Comparison of ENCODE assay signal across 8 cellular contexts in genomic region chr11:85663781-85664560, GRCh38. TPM values are rescaled to one million over a fixed set of nuclear protein-coding genes. Genes with fewer than 3 reads are reported as not detected.
A peak's percentile ranks its signal among the peaks of the same experiment; 100 is the strongest.
DNase-seq lines count a peak whose midpoint lies in the region; ATAC-seq and TF ChIP-seq lines count a peak whose summit lies in the region.

No MANE protein-coding gene starts in this region.

- no peaks in the 10 kb centered on the region for H3K4me1 ChIP-seq in BE2C
- peaks cover 48% of the 10 kb centered on the region for H3K4me1 ChIP-seq in lower lobe of right lung

- peak overlapping the region; percentile 98 for H3K27ac ChIP-seq in lower lobe of right lung

- H3K9me3 ChIP-seq in BE2C: no peaks in the 10 kb centered on the region
- no peaks in the 10 kb centered on the region for H3K9me3 ChIP-seq in lower lobe of right lung

- peak; percentile 85 for DNase-seq in BE2C
- peak; percentile 36 for DNase-seq in NCI-H460 (ENCODE audit: extremely low read depth, low read depth)
- DNase-seq in activated CD4-positive, alpha-beta T cell treated with anti-CD3 and anti-CD28 coated beads, Interleukin-2, amount 50 U/mL, for 24 hours (ENCODE audit: low read depth in 1 of 2, low spot score in 1 of 2): peak; percentile 76 to 80
- DNase-seq in dermis blood vessel endothelial cell: peak; percentile 70
- peak; percentile 90 for DNase-seq in lower lobe of right lung
- peak; percentile 70 to 83 (median 83) for DNase-seq in stimulated activated CD4-positive, alpha-beta T cell treated with anti-CD3 and anti-CD28 coated beads, TNF-alpha, amount 100 ng/mL, for 4 hours (ENCODE audit: low read depth in 3 of 3)

- H3K27me3 ChIP-seq in BE2C: no peaks in the 10 kb centered on the region
- H3K27me3 ChIP-seq in lower lobe of right lung (ENCODE audit: low read depth): no peaks in the 10 kb centered on the region

- ATAC-seq in GM18909 (IDR thresholded peaks at IDR 0.05; ENCODE audit: poor library complexity, unreplicated experiment): peak; percentile 69
- ATAC-seq in HG03135 (IDR thresholded peaks at IDR 0.05; ENCODE audit: unreplicated experiment): peak; percentile 78
- peak; percentile 89 to 91 for ATAC-seq in lower lobe of right lung

- intact Hi-C loops in lower lobe of right lung (cut with DNase I): no loop called here

- peak overlapping the region; percentile 92 for H3K4me3 ChIP-seq in BE2C (ENCODE audit: low read depth, low read length)
- peak overlapping the region; percentile 93 for H3K4me3 ChIP-seq in lower lobe of right lung

- H3K36me3 ChIP-seq in BE2C: peaks cover 24% of the 10 kb centered on the region
- peaks cover 40% of the 10 kb centered on the region for H3K36me3 ChIP-seq in lower lobe of right lung

- TF ChIP-seq CTCF in BE2C (IDR thresholded peaks at IDR 0.05; ENCODE audit: low read depth, low read length) (peak; percentile 59), lower lobe of right lung (IDR thresholded peaks at IDR 0.05) (peak; percentile 59)

RNA-seq across cellular contexts. Expression of gene CREBZF, which starts 1.0 kb away (rescaled TPM):
- 54.1 TPM for polyA plus RNA-seq in BE2C (2012; ENCODE audit: insufficient read depth, insufficient read length, low read depth)
- 48.1 and 52.0 TPM in 2 replicates for total RNA-seq in NCI-H460 (2014; rRNA removed; shearing (Covaris generic))
- 197 and 264 TPM in 2 replicates for polyA plus RNA-seq in NCI-H460 (2014; cell fraction: nucleus; rRNA removed)
- total RNA-seq in dermis blood vessel endothelial cell (27.9 and 45.9 TPM in 2 replicates), lower lobe of right lung (39.6 TPM)

RNA-seq across cellular contexts. Expression of gene TMEM126A, which starts 16.2 kb away (rescaled TPM):
- polyA plus RNA-seq in BE2C (2012; ENCODE audit: insufficient read depth, insufficient read length, low read depth): 32.6 TPM
- 68.5 and 78.3 TPM in 2 replicates for total RNA-seq in NCI-H460 (2014; rRNA removed; shearing (Covaris generic))
- 30.7 and 41.4 TPM in 2 replicates for polyA plus RNA-seq in NCI-H460 (2014; cell fraction: nucleus; rRNA removed)
- total RNA-seq in dermis blood vessel endothelial cell (35.1 and 35.5 TPM in 2 replicates), lower lobe of right lung (26.9 TPM)

RNA-seq across cellular contexts. Expression of gene CCDC89, which starts 22.0 kb away (rescaled TPM):
- 3.0 TPM for polyA plus RNA-seq in BE2C (2012; ENCODE audit: insufficient read depth, insufficient read length, low read depth)
- total RNA-seq in NCI-H460 (2014; rRNA removed; shearing (Covaris generic)): not detected in 2 replicates
- not detected in 2 replicates for polyA plus RNA-seq in NCI-H460 (2014; cell fraction: nucleus; rRNA removed)
- total RNA-seq in dermis blood vessel endothelial cell (not detected in 2 replicates), lower lobe of right lung (1.6 TPM)

RNA-seq across cellular contexts. Expression of gene TMEM126B, which starts 35.6 kb away (rescaled TPM):
- polyA plus RNA-seq in BE2C (2012; ENCODE audit: insufficient read depth, insufficient read length, low read depth): 39.0 TPM
- 64.2 and 65.0 TPM in 2 replicates for total RNA-seq in NCI-H460 (2014; rRNA removed; shearing (Covaris generic))
- 54.8 and 89.4 TPM in 2 replicates for polyA plus RNA-seq in NCI-H460 (2014; cell fraction: nucleus; rRNA removed)
- total RNA-seq in dermis blood vessel endothelial cell (55.8 and 69.4 TPM in 2 replicates), lower lobe of right lung (49.6 TPM)

RNA-seq across cellular contexts. Expression of gene DLG2, which starts 36.8 kb away (rescaled TPM):
- polyA plus RNA-seq in BE2C (2012; ENCODE audit: insufficient read depth, insufficient read length, low read depth): 0.88 TPM
- total RNA-seq in NCI-H460 (2014; rRNA removed; shearing (Covaris generic)): 103 and 115 TPM in 2 replicates
- 37.9 and 62.7 TPM in 2 replicates for polyA plus RNA-seq in NCI-H460 (2014; cell fraction: nucleus; rRNA removed)
- total RNA-seq in dermis blood vessel endothelial cell: 0.17 and 0.51 TPM in 2 replicates
- total RNA-seq in lower lobe of right lung: 7.2 TPM

Comparison
In these comparisons a context has a peak if more than half of its experiments do, and no peak if none do; other contexts are left out.
1. Peak in every context shown above with its lines: DNase-seq, ATAC-seq, H3K4me3 ChIP-seq and H3K27ac ChIP-seq.
2. DNase-seq: peak in every context shown above with its lines; median percentile 90 in lower lobe of right lung; 85 in BE2C; 83 in stimulated activated CD4-positive, alpha-beta T cell treated with anti-CD3 and anti-CD28 coated beads, TNF-alpha, amount 100 ng/mL, for 4 hours; 78 in activated CD4-positive, alpha-beta T cell treated with anti-CD3 and anti-CD28 coated beads, Interleukin-2, amount 50 U/mL, for 24 hours; 70 in dermis blood vessel endothelial cell; 36 in NCI-H460.